ENCODE assay signal across 8 cellular contexts in the genomic region with DNA sequence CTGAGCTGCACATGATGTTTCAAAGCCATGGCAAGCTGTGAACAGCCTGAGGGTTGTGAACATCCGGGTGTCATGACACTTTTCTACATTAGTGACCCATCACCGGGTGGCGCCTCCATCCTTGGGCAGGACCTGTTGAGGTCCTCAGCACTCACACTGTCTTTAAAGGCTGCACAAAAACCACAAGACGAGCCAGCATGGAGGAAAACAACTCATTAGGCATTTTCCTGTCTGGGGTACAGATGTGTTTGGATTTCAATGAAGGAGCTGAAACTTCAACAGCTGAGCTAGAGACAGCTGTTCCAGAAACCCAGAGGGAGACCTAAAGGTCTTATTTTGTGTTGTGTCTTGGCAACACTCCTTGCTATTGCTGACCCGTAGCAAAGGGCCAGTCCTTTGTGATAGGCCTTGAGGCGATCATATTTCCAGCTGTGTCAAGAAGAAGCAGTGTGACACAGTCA.
DNase-seq lines count a peak whose midpoint lies in the region; ATAC-seq and TF ChIP-seq lines count a peak whose summit lies in the region.

No MANE protein-coding gene starts in this region.

- intact Hi-C loops in uterus (cut with DNase I; ENCODE audit: low total_unique reads): no loop called here
- intact Hi-C loops in naive thymus-derived CD4-positive, alpha-beta T cell (cut with micrococcal nuclease): no loop called here

- H3K4me1 ChIP-seq in cardiac muscle cell (ENCODE audit: low read depth) (peaks cover 23% of the 10 kb centered on the region), uterus (no peaks in the 10 kb centered on the region)
- H3K4me1 ChIP-seq in naive thymus-derived CD4-positive, alpha-beta T cell (ENCODE audit: control insufficient read depth in 2 of 2, insufficient read depth in 2 of 2, low read length in 2 of 2): no peaks in the 10 kb centered on the region

- TF ChIP-seq POLR2A in uterus (IDR thresholded peaks at IDR 0.05): no peak

- H3K9me3 Mint-ChIP-seq in stimulated activated naive CD8-positive, alpha-beta T cell treated with anti-CD3 and anti-CD28 coated beads, Interleukin-15, amount 100 ng/mL, for 72 hours: peaks cover 1 to 3% of the 10 kb centered on the region in 2 donors
- H3K9me3 Mint-ChIP-seq in naive thymus-derived CD4-positive, alpha-beta T cell: peaks cover 0 to 5% (median under 1%) of the 10 kb centered on the region in 11 donors

- DNase-seq in stimulated activated naive CD8-positive, alpha-beta T cell treated with anti-CD3 and anti-CD28 coated beads, Interleukin-15, Interleukin-2, amounts not matched to agents 100 U/mL and 50 U/mL, for 24 hours: peak; percentile 6
- DNase-seq in stimulated activated naive CD8-positive, alpha-beta T cell treated with anti-CD3 and anti-CD28 coated beads, Interleukin-15, amount 100 ng/mL, for 72 hours: no peak
- DNase-seq in OCI-M1 (lab: John Stamatoyannopoulos, UW): peak; percentile 25
- DNase-seq in cardiac muscle cell (ENCODE audit: low read depth in 1 of 2, low spot score in 1 of 2): peak; percentile 44 to 51
- DNase-seq in uterus: peak; percentile 28 to 34
- no peak for DNase-seq in naive thymus-derived CD4-positive, alpha-beta T cell

- no peak overlapping the region for H3K27ac Mint-ChIP-seq in stimulated activated naive CD8-positive, alpha-beta T cell treated with anti-CD3 and anti-CD28 coated beads, Interleukin-15, amount 100 ng/mL, for 72 hours
- no peak overlapping the region for H3K27ac Mint-ChIP-seq in naive thymus-derived CD4-positive, alpha-beta T cell

- no peaks in the 10 kb centered on the region for H3K27me3 ChIP-seq in cardiac muscle cell
- no peaks in the 10 kb centered on the region for H3K27me3 ChIP-seq in uterus
- peaks cover 0 to 4% of the 10 kb centered on the region in 2 donors for H3K27me3 ChIP-seq in naive thymus-derived CD4-positive, alpha-beta T cell (ENCODE audit: control insufficient read depth in 2 of 2, insufficient read depth in 2 of 2, low read length in 2 of 2)

- peaks cover 6% of the 10 kb centered on the region for H3K4me1 Mint-ChIP-seq in stimulated activated naive CD8-positive, alpha-beta T cell treated with anti-CD3 and anti-CD28 coated beads, Interleukin-15, amount 100 ng/mL, for 72 hours
- H3K4me1 Mint-ChIP-seq in naive thymus-derived CD4-positive, alpha-beta T cell: no peaks in the 10 kb centered on the region

- POLR2A ChIA-PET in naive thymus-derived CD4-positive, alpha-beta T cell (lab: Charles Lee): no interaction called here

- H3K4me3 Mint-ChIP-seq in stimulated activated naive CD8-positive, alpha-beta T cell treated with anti-CD3 and anti-CD28 coated beads, Interleukin-15, amount 100 ng/mL, for 72 hours: no peak overlapping the region
- no peak overlapping the region for H3K4me3 Mint-ChIP-seq in naive thymus-derived CD4-positive, alpha-beta T cell

- H3K9me3 ChIP-seq in cardiac muscle cell (ENCODE audit: low read depth) (no peaks in the 10 kb centered on the region), uterus (no peaks in the 10 kb centered on the region)
- no peaks in the 10 kb centered on the region for H3K9me3 ChIP-seq in naive thymus-derived CD4-positive, alpha-beta T cell (ENCODE audit: control insufficient read depth in 2 of 3, low read length in 3 of 3)

- no peak for ATAC-seq in stimulated activated naive CD8-positive, alpha-beta T cell treated with anti-CD3 and anti-CD28 coated beads, Interleukin-15, Interleukin-2, amounts not matched to agents 100 U/mL and 50 U/mL, for 24 hours
- no peak for ATAC-seq in stimulated activated naive CD8-positive, alpha-beta T cell treated with anti-CD3 and anti-CD28 coated beads, Interleukin-15, amount 100 ng/mL, for 72 hours
- no peak for ATAC-seq in naive thymus-derived CD4-positive, alpha-beta T cell
- ATAC-seq in HG02623 (IDR thresholded peaks at IDR 0.05; ENCODE audit: unreplicated experiment) (no peak), HG03108 (IDR thresholded peaks at IDR 0.05; ENCODE audit: unreplicated experiment) (no peak)

- peaks cover 26% of the 10 kb centered on the region for H3K27me3 Mint-ChIP-seq in stimulated activated naive CD8-positive, alpha-beta T cell treated with anti-CD3 and anti-CD28 coated beads, Interleukin-15, amount 100 ng/mL, for 72 hours
- H3K27me3 Mint-ChIP-seq in naive thymus-derived CD4-positive, alpha-beta T cell: peaks cover 5 to 49% (median 19%) of the 10 kb centered on the region in 5 donors

- CTCF ChIA-PET in naive thymus-derived CD4-positive, alpha-beta T cell (lab: Charles Lee): no interaction called here

- H3K27ac ChIP-seq in cardiac muscle cell (peak overlapping the region; percentile 24), uterus (peak overlapping the region in 1 of 2 donors; percentile 2)
- H3K27ac ChIP-seq in naive thymus-derived CD4-positive, alpha-beta T cell (ENCODE audit: low read depth, low read length): no peak overlapping the region

- H3K36me3 Mint-ChIP-seq in naive thymus-derived CD4-positive, alpha-beta T cell: peaks cover 0 to 1% (median 0%) of the 10 kb centered on the region in 5 donors

- no peaks in the 10 kb centered on the region for H3K36me3 ChIP-seq in cardiac muscle cell
- no peaks in the 10 kb centered on the region for H3K36me3 ChIP-seq in uterus
- no peaks in the 10 kb centered on the region for H3K36me3 ChIP-seq in naive thymus-derived CD4-positive, alpha-beta T cell (ENCODE audit: control insufficient read depth in 2 of 3, insufficient read depth in 3 of 3, low read length in 3 of 3)

- peak; percentile 18 for TF ChIP-seq CTCF in cardiac muscle cell (IDR thresholded peaks at IDR 0.05; ENCODE audit: low read depth, low read length)
- TF ChIP-seq CTCF in uterus (IDR thresholded peaks at IDR 0.05): peak in 1 of 4 experiments; percentile 3

- H3K4me3 ChIP-seq in cardiac muscle cell (no peak overlapping the region), uterus (no peak overlapping the region)
- no peak overlapping the region for H3K4me3 ChIP-seq in naive thymus-derived CD4-positive, alpha-beta T cell (ENCODE audit: low read length)

Comparison
In these comparisons a context has a peak if more than half of its experiments do, and no peak if none do; other contexts are left out.
1. DNase-seq: peak in stimulated activated naive CD8-positive, alpha-beta T cell treated with anti-CD3 and anti-CD28 coated beads, Interleukin-15, Interleukin-2, amounts not matched to agents 100 U/mL and 50 U/mL, for 24 hours (single experiment), OCI-M1 (single experiment), cardiac muscle cell (2 of 2) and uterus (2 of 2); none in stimulated activated naive CD8-positive, alpha-beta T cell treated with anti-CD3 and anti-CD28 coated beads, Interleukin-15, amount 100 ng/mL, for 72 hours (0 of 2) and naive thymus-derived CD4-positive, alpha-beta T cell (0 of 9).